In genomic region chr3:16207031-16207430, GRCh38 we compare ENCODE assay signal across 21 cellular contexts. TPM values are rescaled to one million over a fixed set of nuclear protein-coding genes. Genes with fewer than 3 reads are reported as not detected.
A peak's percentile ranks its signal among the peaks of the same experiment; 100 is the strongest.
DNase-seq lines count a peak whose midpoint lies in the region; TF ChIP-seq lines count a peak whose summit lies in the region.
"Had no signal": no experiment of that assay in that cellular context is flagged by ENCODE, and none has a peak within 500 bp of the region (broad histone marks: within the 10 kb centered on the region; RNA-seq: fewer than 3 reads in every experiment).

No MANE protein-coding gene starts in this region.

- H3K36me3 ChIP-seq in mesendoderm (ENCODE audit: control insufficient read depth, insufficient read depth, low read length), result no peaks in the 10 kb centered on the region
- H3K36me3 ChIP-seq: BLaER1 had no signal

- H3K4me2 ChIP-seq in mesendoderm (ENCODE audit: low read length), result no peak overlapping the region
- H3K4me2 ChIP-seq: BLaER1 had no signal

- H2BK120ac ChIP-seq in mesendoderm (ENCODE audit: low read depth, low read length), result no peak overlapping the region

- H2BK15ac ChIP-seq in mesendoderm (replicated peaks; ENCODE audit: low read depth), result no peak overlapping the region

- no peak overlapping the region for H2BK5ac ChIP-seq in mesendoderm (ENCODE audit: low read length)

- H3K27me3 ChIP-seq in mesendoderm (ENCODE audit: insufficient read depth, low read length, poor library complexity), result no peaks in the 10 kb centered on the region
- H3K27me3 ChIP-seq: BLaER1 had no signal

- no peak for TF ChIP-seq CTCF in GM13977 (IDR thresholded peaks at IDR 0.05; ENCODE audit: extremely low read depth, insufficient read depth, missing control alignments)

- DNase-seq in NCI-H82 (lab: John Stamatoyannopoulos, UW) (peak; percentile 21), NCI-H82 treated with DMSO at 0.1 percent for 48 hours (lab: John Stamatoyannopoulos, UW; ENCODE audit: unreplicated experiment) (no peak), dermis blood vessel endothelial cell (peak; percentile 28), mesendoderm (peak; percentile 71), GM13977 (ENCODE audit: low spot score) (no peak), midbrain (lab: John Stamatoyannopoulos, UW) (no peak), NOMO-1 treated with dmso at 0.1 percent for 144 hours (lab: John Stamatoyannopoulos, UW; ENCODE audit: unreplicated experiment) (no peak)
- DNase-seq: Calu3; CD4-positive, alpha-beta memory T cell; DMS79 treated with DMSO at 0.1 percent for 48 hours; EL; GOT3; H7; KBM-7 had no signal

- in situ Hi-C loops in GM13977 (cut with MboI; ENCODE audit: low pct_unique_long_range_greater_than_20kb, low sequenced_read_pairs, unreplicated experiment), result no loop called here

- H4K8ac ChIP-seq in mesendoderm (ENCODE audit: low read depth, low read length), result no peak overlapping the region

- H2AK5ac ChIP-seq in mesendoderm (ENCODE audit: low read length), result no peak overlapping the region

- H3K23ac ChIP-seq in mesendoderm (ENCODE audit: low read length), result no peak overlapping the region

- H3K79me1 ChIP-seq in mesendoderm (ENCODE audit: low read length), result no peaks in the 10 kb centered on the region

- H3K4ac ChIP-seq in mesendoderm (ENCODE audit: low read depth, low read length), result no peak overlapping the region

- H4K5ac ChIP-seq in mesendoderm (ENCODE audit: low read length), result no peak overlapping the region

- H3K79me2 ChIP-seq in mesendoderm (ENCODE audit: control insufficient read depth, insufficient read depth, low read length), result no peaks in the 10 kb centered on the region

- no peak overlapping the region for H3K9ac ChIP-seq in mesendoderm (ENCODE audit: low read length)
- H3K9ac ChIP-seq: BLaER1 had no signal

- H3K27ac ChIP-seq in mesendoderm (ENCODE audit: low read depth, low read length), result no peak overlapping the region
- H3K27ac ChIP-seq: 22Rv1, BLaER1 had no signal

- H3K18ac ChIP-seq in mesendoderm (ENCODE audit: low read length), result no peak overlapping the region

- H3K4me3 ChIP-seq in mesendoderm (ENCODE audit: low read length), result no peak overlapping the region
- H3K4me3 ChIP-seq: BLaER1, GM12878 had no signal

- no peak overlapping the region for H3K56ac ChIP-seq in mesendoderm (ENCODE audit: low read length)

- no peaks in the 10 kb centered on the region for H3K4me1 ChIP-seq in mesendoderm (ENCODE audit: control insufficient read depth, low read depth, low read length)

RNA-seq across cellular contexts. Expression of gene GALNT15, which starts 32.6 kb away (rescaled TPM):
- 104 and 175 TPM in 2 replicates for total RNA-seq in dermis blood vessel endothelial cell
- polyA plus RNA-seq in mesendoderm (2013, experiment 1 of 2), result 0.01 TPM
- 0.01 TPM for polyA plus RNA-seq in mesendoderm (2013, experiment 2 of 2)
- total RNA-seq: A673; Calu3; CD4-positive, alpha-beta memory T cell; G401; H7 had no signal
- polyA plus RNA-seq: CD14-positive monocyte; CD4-positive, alpha-beta memory T cell; IgD-negative memory B cell had no signal

RNA-seq across cellular contexts. Expression of gene DPH3, which starts 57.7 kb away (rescaled TPM):
- 21.3 and 26.8 TPM in 2 replicates for total RNA-seq in dermis blood vessel endothelial cell
- polyA plus RNA-seq in mesendoderm (2013, experiment 1 of 2), result 34.8 TPM
- polyA plus RNA-seq in mesendoderm (2013, experiment 2 of 2), result 35.0 TPM

RNA-seq across cellular contexts. Expression of gene OXNAD1, which starts 58.0 kb away (rescaled TPM):
- total RNA-seq in dermis blood vessel endothelial cell, result 18.0 and 20.1 TPM in 2 replicates
- 13.8 TPM for polyA plus RNA-seq in mesendoderm (2013, experiment 1 of 2)
- 13.2 TPM for polyA plus RNA-seq in mesendoderm (2013, experiment 2 of 2)

Comparison
In these comparisons a context has a peak if more than half of its experiments do, and no peak if none do; other contexts are left out.
1. DNase-seq: peak in NCI-H82 (single experiment), dermis blood vessel endothelial cell (single experiment) and mesendoderm (single experiment); none in NCI-H82 treated with DMSO at 0.1 percent for 48 hours (single experiment), GM13977 (single experiment), midbrain (single experiment) and NOMO-1 treated with dmso at 0.1 percent for 144 hours (single experiment).